Comparison of ENCODE assay signal across 21 cellular contexts in the genomic region with DNA sequence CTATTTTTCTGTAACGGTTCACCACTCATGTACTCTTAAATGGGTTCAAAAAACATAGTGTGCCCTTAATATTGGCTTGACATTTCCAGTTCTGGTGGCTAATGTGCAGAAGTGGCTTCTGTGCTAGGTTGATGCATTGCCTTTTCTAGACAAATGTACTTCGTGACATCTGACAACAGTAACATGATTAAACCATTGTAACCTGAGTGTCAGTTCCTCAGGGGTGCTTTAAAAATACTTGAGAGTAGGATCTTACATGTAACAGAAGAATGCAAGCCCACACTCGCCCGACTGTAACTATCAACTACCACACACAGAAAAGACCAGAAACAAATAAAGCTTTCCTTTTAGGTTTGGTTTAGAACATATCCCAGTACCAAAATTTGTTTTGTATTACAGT.
DNase-seq lines count a peak whose midpoint lies in the region; ATAC-seq and TF ChIP-seq lines count a peak whose summit lies in the region.
"Had no signal": no experiment of that assay in that cellular context is flagged by ENCODE, and none has a peak within 500 bp of the region (broad histone marks: within the 10 kb centered on the region; RNA-seq: fewer than 3 reads in every experiment).

No MANE protein-coding gene starts in this region.

- peaks cover 70% of the 10 kb centered on the region for H3K4me1 Mint-ChIP-seq in nephron
- H3K4me1 Mint-ChIP-seq: activated CD4-positive, alpha-beta memory T cell treated with anti-CD3 and anti-CD28 coated beads, Interleukin-2, amount 10 ng/mL, durations not matched to agents 7 days and 5 days; activated naive CD4-positive, alpha-beta T cell treated with anti-CD3 and anti-CD28 coated beads, Interleukin-2, amount 10 ng/mL, durations not matched to agents 7 days and 5 days; CD4-positive, CD25-positive, alpha-beta regulatory T cell had no signal

- no peaks in the 10 kb centered on the region for H3K36me3 Mint-ChIP-seq in nephron (ENCODE audit: low read depth)
- H3K36me3 Mint-ChIP-seq: activated naive CD4-positive, alpha-beta T cell treated with anti-CD3 and anti-CD28 coated beads, Interleukin-2, amount 10 ng/mL, durations not matched to agents 7 days and 5 days; CD4-positive, CD25-positive, alpha-beta regulatory T cell had no signal

- no peak for ATAC-seq in GM21528 (IDR thresholded peaks at IDR 0.05; ENCODE audit: low FRiP score, unreplicated experiment)
- ATAC-seq: K562, left lung, mucosa of descending colon, right lobe of liver had no signal

- peak; percentile 33 for DNase-seq in DMS153 treated with DMSO at 0.1 percent for 48 hours (lab: John Stamatoyannopoulos, UW; ENCODE audit: unreplicated experiment)
- peak; percentile 66 for DNase-seq in NCI-H146 (lab: John Stamatoyannopoulos, UW)
- peak; percentile 34 for DNase-seq in NCI-H526 treated with DMSO at 0.1 percent for 48 hours (lab: John Stamatoyannopoulos, UW)
- no peak for DNase-seq in stimulated activated CD4-positive, alpha-beta T cell treated with anti-CD3 and anti-CD28 coated beads, Interleukin-2, amount 100 ng/mL, for 24 hours
- no peak for DNase-seq in activated CD4-positive, alpha-beta T cell treated with anti-CD3 and anti-CD28 coated beads for 1 hour
- no peak for DNase-seq in hypothalamus (lab: John Stamatoyannopoulos, UW)
- DNase-seq: activated CD4-positive, alpha-beta memory T cell treated with anti-CD3 and anti-CD28 coated beads, Interleukin-2, amount 10 ng/mL, durations not matched to agents 7 days and 5 days; activated naive CD4-positive, alpha-beta T cell treated with anti-CD3 and anti-CD28 coated beads, Interleukin-2, amount 10 ng/mL, durations not matched to agents 7 days and 5 days; activated T-cell treated with anti-CD3 and anti-CD28 coated beads, Interleukin-2, amount 50 U/mL, for 1 hour; CD4-positive, CD25-positive, alpha-beta regulatory T cell; cortex of kidney; foreskin melanocyte; left lung; mucosa of descending colon; right lobe of liver; T-helper 2 cell; upper lobe of left lung had no signal

- no peak for TF ChIP-seq CTCF in nephron (IDR thresholded peaks at IDR 0.05; ENCODE audit: unreplicated experiment in 3 of 3)

- H3K4me3 Mint-ChIP-seq in nephron, result peak overlapping the region in 1 of 3 experiments; percentile 11
- H3K4me3 Mint-ChIP-seq: activated CD4-positive, alpha-beta memory T cell treated with anti-CD3 and anti-CD28 coated beads, Interleukin-2, amount 10 ng/mL, durations not matched to agents 7 days and 5 days; activated naive CD4-positive, alpha-beta T cell treated with anti-CD3 and anti-CD28 coated beads, Interleukin-2, amount 10 ng/mL, durations not matched to agents 7 days and 5 days; CD4-positive, CD25-positive, alpha-beta regulatory T cell; stimulated activated naive CD8-positive, alpha-beta T cell treated with anti-CD3 and anti-CD28 coated beads, Interleukin-15, Interleukin-2, amounts not matched to agents 100 ng/mL and 50 ng/mL, for 24 hours had no signal

- peaks cover 2% of the 10 kb centered on the region for H3K9me3 Mint-ChIP-seq in nephron
- H3K9me3 Mint-ChIP-seq: activated CD4-positive, alpha-beta memory T cell treated with anti-CD3 and anti-CD28 coated beads, Interleukin-2, amount 10 ng/mL, durations not matched to agents 7 days and 5 days; activated naive CD4-positive, alpha-beta T cell treated with anti-CD3 and anti-CD28 coated beads, Interleukin-2, amount 10 ng/mL, durations not matched to agents 7 days and 5 days; stimulated activated naive CD8-positive, alpha-beta T cell treated with anti-CD3 and anti-CD28 coated beads, Interleukin-15, Interleukin-2, amounts not matched to agents 100 ng/mL and 50 ng/mL, for 24 hours had no signal

- H3K27me3 Mint-ChIP-seq in nephron (ENCODE audit: low read depth), result no peaks in the 10 kb centered on the region
- H3K27me3 Mint-ChIP-seq: activated naive CD4-positive, alpha-beta T cell treated with anti-CD3 and anti-CD28 coated beads, Interleukin-2, amount 10 ng/mL, durations not matched to agents 7 days and 5 days had no signal

- H3K27ac Mint-ChIP-seq in nephron, result peak overlapping the region; percentile 18 to 62 (median 56)
- H3K27ac Mint-ChIP-seq: activated CD4-positive, alpha-beta memory T cell treated with anti-CD3 and anti-CD28 coated beads, Interleukin-2, amount 10 ng/mL, durations not matched to agents 7 days and 5 days; activated naive CD4-positive, alpha-beta T cell treated with anti-CD3 and anti-CD28 coated beads, Interleukin-2, amount 10 ng/mL, durations not matched to agents 7 days and 5 days; CD4-positive, CD25-positive, alpha-beta regulatory T cell; stimulated activated naive CD8-positive, alpha-beta T cell treated with anti-CD3 and anti-CD28 coated beads, Interleukin-15, Interleukin-2, amounts not matched to agents 100 ng/mL and 50 ng/mL, for 24 hours had no signal

Comparison
In these comparisons a context has a peak if more than half of its experiments do, and no peak if none do; other contexts are left out.
1. DNase-seq: peak in DMS153 treated with DMSO at 0.1 percent for 48 hours (single experiment), NCI-H146 (single experiment) and NCI-H526 treated with DMSO at 0.1 percent for 48 hours (single experiment); none in stimulated activated CD4-positive, alpha-beta T cell treated with anti-CD3 and anti-CD28 coated beads, Interleukin-2, amount 100 ng/mL, for 24 hours (0 of 2), activated CD4-positive, alpha-beta T cell treated with anti-CD3 and anti-CD28 coated beads for 1 hour (single experiment) and hypothalamus (0 of 51).